8 cellular contexts compared by ENCODE assay signal in the genomic region with DNA sequence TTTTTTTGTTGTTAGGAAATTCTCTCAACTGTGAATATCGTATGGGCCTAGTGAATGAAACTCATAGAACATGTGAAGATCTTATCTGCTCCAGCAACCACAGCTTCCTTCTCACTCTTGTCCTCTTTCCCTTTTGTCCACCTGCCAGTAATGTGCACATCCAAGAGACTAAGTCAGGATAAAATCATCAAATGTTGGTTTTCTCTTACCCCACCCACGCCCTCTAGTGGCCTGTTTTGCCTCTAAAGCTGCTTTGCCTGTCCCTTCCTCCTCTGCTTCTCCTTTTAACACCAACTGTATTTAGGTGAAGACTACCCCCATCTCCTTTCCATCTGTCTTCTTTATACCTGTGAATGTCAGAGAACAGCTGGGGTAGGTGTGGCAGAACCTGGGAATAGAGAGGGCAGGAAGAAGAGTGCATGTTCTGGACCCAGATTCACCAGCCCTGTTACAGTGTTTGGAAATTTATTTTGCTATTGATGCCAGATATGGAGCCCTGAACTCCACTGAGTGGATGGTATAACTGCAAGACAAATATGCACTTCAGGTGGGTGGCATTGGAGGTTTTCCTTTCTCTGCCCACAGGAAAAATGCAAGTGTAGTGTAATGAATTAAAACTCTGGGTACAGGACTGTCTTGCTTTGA. TPM values are rescaled to one million over a fixed set of nuclear protein-coding genes. Genes with fewer than 3 reads are reported as not detected.
A peak's percentile ranks its signal among the peaks of the same experiment; 100 is the strongest.
DNase-seq lines count a peak whose midpoint lies in the region; ATAC-seq and TF ChIP-seq lines count a peak whose summit lies in the region.

No MANE protein-coding gene starts in this region.

- H3K4me3 ChIP-seq in KMS-11 (IDR thresholded peaks at IDR 0.05; ENCODE audit: insufficient read depth, low read depth, low read length), result no peak overlapping the region
- no peak overlapping the region for H3K4me3 ChIP-seq in Panc1 (ENCODE audit: low read depth in 2 of 2, low read length in 2 of 2)
- H3K4me3 ChIP-seq in fibroblast of pulmonary artery (replicated peaks; ENCODE audit: low read depth, low read length), result no peak overlapping the region
- peak overlapping the region in 1 of 2 experiments; percentile 61 for H3K4me3 ChIP-seq in neutrophil (ENCODE audit: low read depth in 1 of 2, low read length in 1 of 2)

- H4K20me1 ChIP-seq in KMS-11 (ENCODE audit: insufficient read depth), result peaks cover 9% of the 10 kb centered on the region

- in situ Hi-C loops in Panc1 (cut with HindIII; ENCODE audit: low pct_unique_long_range_greater_than_20kb, low sequenced_read_pairs), result no loop called here

- intact Hi-C loops in Panc1 (cut with micrococcal nuclease; ENCODE audit: unreplicated experiment), result loop anchor here (1.0 kb wide), 1 partner anchor 127 kb away; no protein-coding TSS in a partner anchor

- POLR2A ChIA-PET in Panc1 (lab: Charles Lee), result no interaction called here

- H3K27me3 ChIP-seq in KMS-11 (ENCODE audit: insufficient read depth, low read depth) (no peaks in the 10 kb centered on the region), Panc1 (ENCODE audit: control insufficient read depth, insufficient read depth, low read length) (no peaks in the 10 kb centered on the region), neutrophil (no peaks in the 10 kb centered on the region)

- TF ChIP-seq CTCF in KMS-11 (conservative IDR thresholded peaks at IDR 0.05; ENCODE audit: low read depth, low read length), result peak; percentile 81
- peak; percentile 91 for TF ChIP-seq CTCF in Panc1 (IDR thresholded peaks at IDR 0.05)
- peak; percentile 91 for TF ChIP-seq CTCF in fibroblast of pulmonary artery (IDR thresholded peaks at IDR 0.05; ENCODE audit: low read length, missing control alignments)
- peak; percentile 78 for TF ChIP-seq CTCF in neutrophil (IDR thresholded peaks at IDR 0.05)

- H3K27ac ChIP-seq in KMS-11, result no peak overlapping the region
- H3K27ac ChIP-seq in Panc1 (ENCODE audit: low read length), result no peak overlapping the region
- peak overlapping the region; percentile 88 for H3K27ac ChIP-seq in neutrophil

- BruUV-seq in Panc1 (replicated peaks; lab: Mats Ljungman, UMichigan), result no TSS peak

- peak; percentile 52 for DNase-seq in D341Med (ENCODE audit: low spot score)
- peak; percentile 36 for DNase-seq in Panc1 (ENCODE audit: low read depth, low spot score)
- peak; percentile 52 for DNase-seq in activated T-helper 1 cell treated with Interleukin-2 at 50 U/mL for 16 hours (ENCODE audit: low read depth)
- DNase-seq in fibroblast of pulmonary artery (ENCODE audit: low read depth), result peak; percentile 78
- peak; percentile 93 for DNase-seq in superior temporal gyrus (ENCODE audit: extremely low spot score)
- no peak for DNase-seq in 8988T

- H2AFZ ChIP-seq in KMS-11 (ENCODE audit: low read depth), result no peak overlapping the region

- no peaks in the 10 kb centered on the region for H3K9me3 ChIP-seq in Panc1 (ENCODE audit: control insufficient read depth, insufficient read depth, low read depth, low read length)
- H3K9me3 ChIP-seq in neutrophil, result no peaks in the 10 kb centered on the region

- no peaks in the 10 kb centered on the region for H3K36me3 ChIP-seq in KMS-11 (ENCODE audit: insufficient read depth)
- H3K36me3 ChIP-seq in Panc1 (ENCODE audit: control insufficient read depth, insufficient read depth, low read length), result no peaks in the 10 kb centered on the region
- no peaks in the 10 kb centered on the region for H3K36me3 ChIP-seq in neutrophil

- H3K4me1 ChIP-seq in KMS-11 (ENCODE audit: low read depth, poor library complexity, severe bottlenecking) (peaks cover 72% of the 10 kb centered on the region), Panc1 (ENCODE audit: control insufficient read depth, insufficient read depth, low read length) (no peaks in the 10 kb centered on the region), neutrophil (ENCODE audit: control insufficient read depth in 1 of 2, insufficient read depth in 1 of 2, low read depth in 1 of 2, low read length in 1 of 2) (peaks cover 35 to 51% of the 10 kb centered on the region in 2 experiments)

- H3K9ac ChIP-seq in KMS-11, result no peak overlapping the region

- H3K4me2 ChIP-seq in KMS-11, result no peak overlapping the region

- ATAC-seq in Panc1, result peak; percentile 71

- H3K79me2 ChIP-seq in KMS-11 (ENCODE audit: insufficient read depth, low read depth), result peaks cover 53% of the 10 kb centered on the region

- CTCF ChIA-PET in Panc1 (lab: Charles Lee), result interaction anchor here (0.5 to 1.1 kb wide), 3 partner anchors 9 to 1770 kb away, joined by 3 to 7 read pairs (median 3); a partner anchor contains a TSS

RNA-seq across cellular contexts. Expression of a gene that starts 8.4 kb away (rescaled TPM):
- total RNA-seq in Panc1 (2021; ENCODE audit: unreplicated experiment), result 22.1 TPM
- polyA plus RNA-seq in Panc1 (2012; ENCODE audit: insufficient read length), result 11.3 TPM
